17 cellular contexts compared by ENCODE assay signal in the genomic region with DNA sequence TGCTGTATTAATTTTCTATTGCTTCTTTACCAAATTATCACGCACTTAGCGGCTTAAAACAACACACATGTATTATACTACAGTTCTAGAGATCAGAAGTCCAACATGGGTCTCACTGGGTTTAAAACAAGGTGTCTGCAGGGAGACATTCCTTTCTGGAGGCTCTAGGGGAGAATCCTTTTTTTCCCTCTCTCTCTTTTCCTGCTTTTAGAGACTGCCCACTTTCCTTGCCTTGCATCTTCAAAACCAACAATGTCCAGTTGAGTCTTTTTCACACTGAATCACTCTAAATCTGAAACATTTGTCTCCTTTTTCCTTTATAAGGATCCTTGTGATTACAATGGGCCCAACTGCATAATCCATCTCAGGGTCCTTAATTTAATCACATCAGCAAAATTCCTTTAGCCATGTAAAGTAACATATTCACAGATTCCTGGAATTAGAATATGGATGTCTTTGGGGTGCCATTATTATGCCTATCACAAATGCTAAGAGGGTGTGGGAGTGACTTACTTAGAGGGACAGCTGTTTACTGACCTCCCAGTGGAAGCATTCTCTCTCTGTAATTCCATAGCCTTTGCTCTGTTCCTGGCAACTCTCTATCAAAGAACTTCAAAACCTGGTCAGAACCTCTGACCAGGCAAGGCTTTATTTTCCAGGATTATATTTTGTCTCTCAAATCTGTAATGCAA. TPM values are rescaled to one million over a fixed set of nuclear protein-coding genes. Genes with fewer than 3 reads are reported as not detected.
DNase-seq lines count a peak whose midpoint lies in the region; ATAC-seq, FAIRE-seq and TF ChIP-seq lines count a peak whose summit lies in the region.
"Had no signal": no experiment of that assay in that cellular context is flagged by ENCODE, and none has a peak within 500 bp of the region (broad histone marks: within the 10 kb centered on the region; RNA-seq: fewer than 3 reads in every experiment).

No MANE protein-coding gene starts in this region.

- H3K56ac ChIP-seq in H9 (ENCODE audit: insufficient read length, low read depth, low read length) (no peak overlapping the region), H1 (replicated peaks; ENCODE audit: insufficient read length, low read depth, low read length) (no peak overlapping the region)

- H2BK120ac ChIP-seq in H9 (ENCODE audit: low read depth, low read length, poor library complexity, severe bottlenecking) (no peak overlapping the region), H1 (replicated peaks; ENCODE audit: low read depth, low read length) (peak overlapping the region; percentile 21)

- H3K27ac Mint-ChIP-seq in H9, result peak overlapping the region; percentile 84 to 97 (median 97)
- H3K27ac Mint-ChIP-seq in stimulated activated naive B cell treated with anti-CD40 and anti-IgM and Interleukin-4, amounts not matched to agents 10 μg/mL and 1 μg/mL and 100 μg/mL, for 72 hours, result peak overlapping the region; percentile 89
- no peak overlapping the region for H3K27ac Mint-ChIP-seq in type B pancreatic cell
- H3K27ac Mint-ChIP-seq: CD8-positive, alpha-beta memory T cell had no signal

- H3K14ac ChIP-seq in H9 (ENCODE audit: insufficient read depth, low read length) (no peak overlapping the region), H1 (ENCODE audit: insufficient read length) (no peak overlapping the region)

- H3K18ac ChIP-seq in H9 (ENCODE audit: insufficient read length, low read depth, low read length), result no peak overlapping the region
- no peak overlapping the region for H3K18ac ChIP-seq in H1 (ENCODE audit: extremely low read depth, low read length)

- peak overlapping the region in 1 of 4 experiments; percentile 1; a peak in 1 of 8 replicates for H3K4me3 ChIP-seq in H1 (ENCODE audit: extremely low read depth in 1 of 4, insufficient read depth in 2 of 4, low read depth in 3 of 4, low read length in 4 of 4)
- H3K4me3 ChIP-seq: BLaER1 had no signal

- H3K23me2 ChIP-seq in H9 (ENCODE audit: insufficient read length, low read depth, low read length, poor library complexity, severe bottlenecking) (no peaks in the 10 kb centered on the region), H1 (ENCODE audit: low read depth, low read length) (0 out of 2 replicates have a peak, but pooled peaks cover 2% of the 10 kb centered on the region)

- no peak overlapping the region for H4K5ac ChIP-seq in H9 (ENCODE audit: insufficient read length, low read depth, low read length)
- peak overlapping the region; percentile 85 for H4K5ac ChIP-seq in H1 (ENCODE audit: insufficient read length, low read depth, low read length)

- H3K4me1 ChIP-seq in H9 (ENCODE audit: insufficient read depth, low read length), result peaks cover 33% of the 10 kb centered on the region
- H3K4me1 ChIP-seq in H1 (replicated peaks in 1 of 4; ENCODE audit: control insufficient read depth in 3 of 4, insufficient read depth in 4 of 4, low read length in 3 of 4), result peaks cover 3 to 37% (median 23%) of the 10 kb centered on the region in 4 experiments

- H3K23ac ChIP-seq in H9 (ENCODE audit: insufficient read length, low read depth, low read length) (no peak overlapping the region), H1 (ENCODE audit: insufficient read length) (no peak overlapping the region)

- H3K79me2 ChIP-seq in H9 (ENCODE audit: insufficient read depth, low read length) (no peaks in the 10 kb centered on the region), H1 (ENCODE audit: control insufficient read depth in 1 of 2, insufficient read depth in 2 of 2, low read length in 2 of 2) (peaks cover 0 to 9% of the 10 kb centered on the region in 2 experiments; a peak in 3 of 4 replicates)

- DNase-seq in H9 (no peak), H1 (ENCODE audit: low read depth in 1 of 2, low spot score in 2 of 2) (no peak), iPS-NIHi7 (ENCODE audit: extremely low spot score) (peak; percentile 45), type B pancreatic cell (ENCODE audit: extremely low spot score, unreplicated experiment) (no peak), NOMO-1 treated with DMSO at 0.1 percent for 48 hours (lab: John Stamatoyannopoulos, UW; ENCODE audit: unreplicated experiment) (no peak)
- DNase-seq in stimulated activated naive B cell treated with anti-CD40 and anti-IgM and Interleukin-4, amounts not matched to agents 10 μg/mL and 1 μg/mL and 100 μg/mL, for 72 hours, result no peak
- DNase-seq in stimulated activated CD8-positive, alpha-beta memory T cell treated with anti-CD3 and anti-CD28 coated beads, Interleukin-4, amount 100 ng/mL, for 48 hours, result no peak
- DNase-seq: CD8-positive, alpha-beta memory T cell; DND-41; GDM1; NCI-H1436; NCI-H2081 treated with DMSO at 0.1 percent for 48 hours; NCI-H69; PC-3 had no signal

- peaks cover 0 to 30% (median 13%) of the 10 kb centered on the region in 4 experiments; a peak in 5 of 8 replicates for H3K36me3 ChIP-seq in H1 (ENCODE audit: control insufficient read depth in 2 of 4, insufficient read depth in 4 of 4, low read length in 3 of 4)
- H3K36me3 ChIP-seq: BLaER1 had no signal

- H3K4ac ChIP-seq in H9 (ENCODE audit: low read depth, low read length), result no peak overlapping the region
- no peak overlapping the region for H3K4ac ChIP-seq in H1 (replicated peaks; ENCODE audit: insufficient read length, low read depth, low read length)

- TF ChIP-seq CTCF in H9 (conservative IDR thresholded peaks at IDR 0.05) (no peak), H1 (IDR thresholded peaks at IDR 0.05; ENCODE audit: control extremely low read depth in 1 of 3, insufficient read depth in 1 of 3, low read depth in 1 of 3, low read length in 3 of 3) (no peak), type B pancreatic cell (conservative IDR thresholded peaks at IDR 0.05) (no peak)

- H2AFZ ChIP-seq in H9 (ENCODE audit: low read length) (no peak overlapping the region), H1 (ENCODE audit: low read length) (no peak overlapping the region)

- no peak for TF ChIP-seq RAD21 in H1 (IDR thresholded peaks at IDR 0.05 in 1 of 2, conservative IDR thresholded peaks at IDR 0.05 in 1 of 2; ENCODE audit: low read depth in 2 of 2, low read length in 2 of 2)

- H3K27ac ChIP-seq in H9 (ENCODE audit: insufficient read length, low read depth, low read length) (peak overlapping the region; percentile 89), H1 (ENCODE audit: low read depth, low read length) (peak overlapping the region; percentile 24; the same call in 1 of the 2 replicates)
- H3K27ac ChIP-seq: BLaER1 had no signal

- no peak for ATAC-seq in stimulated activated naive B cell treated with anti-CD40 and anti-IgM and Interleukin-4, amounts not matched to agents 10 μg/mL and 1 μg/mL and 100 μg/mL, for 72 hours (replicated peaks)
- ATAC-seq: PC-3 had no signal

- H3T11ph ChIP-seq in H9 (ENCODE audit: low read length), result no peak overlapping the region

- H3K4me2 ChIP-seq in H9 (ENCODE audit: insufficient read depth, insufficient read length, low read length) (no peak overlapping the region), H1 (ENCODE audit: insufficient read depth in 1 of 2, low read depth in 2 of 2, low read length in 2 of 2) (peak overlapping the region; percentile 22 to 25; a peak in 3 of 4 replicates)
- H3K4me2 ChIP-seq: BLaER1 had no signal

- H3K79me1 ChIP-seq in H9 (ENCODE audit: insufficient read depth, low read depth, low read length, poor library complexity, severe bottlenecking), result no peaks in the 10 kb centered on the region
- no peaks in the 10 kb centered on the region; the same call in 1 of the 2 replicates for H3K79me1 ChIP-seq in H1 (ENCODE audit: low read depth, low read length)

- FAIRE-seq in H1 (lab: Jason Lieb, UNC), result peak; percentile 99

- no peak overlapping the region for H4K8ac ChIP-seq in H9 (replicated peaks; ENCODE audit: insufficient read length, low read depth, low read length)
- H4K8ac ChIP-seq in H1 (ENCODE audit: extremely low read depth, insufficient read depth, low read length), result no peak overlapping the region

- H3K27me3 ChIP-seq in H9 (ENCODE audit: insufficient read depth, low read length), result no peaks in the 10 kb centered on the region
- no peaks in the 10 kb centered on the region for H3K27me3 ChIP-seq in H1 (replicated peaks in 1 of 4; ENCODE audit: control insufficient read depth in 3 of 4, extremely low read depth in 1 of 4, insufficient read depth in 3 of 4, low read length in 3 of 4)
- H3K27me3 ChIP-seq: BLaER1 had no signal

- H3K36me3 Mint-ChIP-seq in H9 (ENCODE audit: insufficient read depth in 1 of 3, low read depth in 3 of 3) (peaks cover 16 to 52% (median 35%) of the 10 kb centered on the region in 3 experiments; a peak in 6 of 7 replicates), type B pancreatic cell (peaks cover 17% of the 10 kb centered on the region)
- H3K36me3 Mint-ChIP-seq in stimulated activated naive B cell treated with anti-CD40 and anti-IgM and Interleukin-4, amounts not matched to agents 10 μg/mL and 1 μg/mL and 100 μg/mL, for 72 hours, result peaks cover 48 to 80% of the 10 kb centered on the region in 2 donors
- H3K36me3 Mint-ChIP-seq: CD8-positive, alpha-beta memory T cell had no signal

- peaks cover 81 to 87% of the 10 kb centered on the region in 2 experiments for H3K4me1 Mint-ChIP-seq in H9
- peaks cover 37 to 69% of the 10 kb centered on the region in 2 donors for H3K4me1 Mint-ChIP-seq in stimulated activated naive B cell treated with anti-CD40 and anti-IgM and Interleukin-4, amounts not matched to agents 10 μg/mL and 1 μg/mL and 100 μg/mL, for 72 hours
- peaks cover 25% of the 10 kb centered on the region for H3K4me1 Mint-ChIP-seq in type B pancreatic cell (ENCODE audit: unreplicated experiment)

- no peak for TF ChIP-seq POLR2A in H1 (IDR thresholded peaks at IDR 0.05; ENCODE audit: control extremely low read depth in 1 of 2, low read depth in 2 of 2, low read length in 2 of 2)

- TF ChIP-seq EP300 in H1 (IDR thresholded peaks at IDR 0.05; ENCODE audit: borderline replicate concordance in 1 of 2, low read depth in 2 of 2, low read length in 2 of 2), result no peak

- H3K4me3 Mint-ChIP-seq in H9, result no peak overlapping the region; a peak in 1 of 5 replicates
- no peak overlapping the region for H3K4me3 Mint-ChIP-seq in stimulated activated naive B cell treated with anti-CD40 and anti-IgM and Interleukin-4, amounts not matched to agents 10 μg/mL and 1 μg/mL and 100 μg/mL, for 72 hours
- no peak overlapping the region for H3K4me3 Mint-ChIP-seq in type B pancreatic cell
- H3K4me3 Mint-ChIP-seq: CD8-positive, alpha-beta memory T cell; IgD-negative memory B cell had no signal

- H2BK15ac ChIP-seq in H9 (ENCODE audit: low read depth, low read length) (no peak overlapping the region), H1 (ENCODE audit: low read length) (no peak overlapping the region)

- no peaks in the 10 kb centered on the region for H3K9me3 Mint-ChIP-seq in H9
- no peaks in the 10 kb centered on the region for H3K9me3 Mint-ChIP-seq in stimulated activated naive B cell treated with anti-CD40 and anti-IgM and Interleukin-4, amounts not matched to agents 10 μg/mL and 1 μg/mL and 100 μg/mL, for 72 hours
- H3K9me3 Mint-ChIP-seq in type B pancreatic cell, result no peaks in the 10 kb centered on the region
- H3K9me3 Mint-ChIP-seq: CD8-positive, alpha-beta memory T cell; IgD-negative memory B cell had no signal

- H2BK12ac ChIP-seq in H9 (ENCODE audit: insufficient read length, low read depth, low read length) (no peak overlapping the region), H1 (ENCODE audit: low read depth, low read length) (no peak overlapping the region)

- H3K27me3 Mint-ChIP-seq in H9 (ENCODE audit: low read depth), result no peaks in the 10 kb centered on the region
- no peaks in the 10 kb centered on the region for H3K27me3 Mint-ChIP-seq in stimulated activated naive B cell treated with anti-CD40 and anti-IgM and Interleukin-4, amounts not matched to agents 10 μg/mL and 1 μg/mL and 100 μg/mL, for 72 hours
- H3K27me3 Mint-ChIP-seq in type B pancreatic cell, result no peaks in the 10 kb centered on the region
- H3K27me3 Mint-ChIP-seq: IgD-negative memory B cell had no signal

- H2BK20ac ChIP-seq in H9 (ENCODE audit: low read depth, low read length, poor library complexity, severe bottlenecking) (no peak overlapping the region), H1 (ENCODE audit: low read length) (no peak overlapping the region)

- WGBS in H9 (ENCODE audit: extremely low coverage, insufficient read length, low lambda C conversion rate), result no CpG with 5 or more reads among the region's 2 CpGs
- 42% methylated on average over 2 of the region's 2 CpGs; no CpG with 5 or more reads in 1 of the 2 experiments for WGBS in H1 (ENCODE audit: extremely low coverage in 1 of 2, insufficient coverage in 1 of 2, insufficient read length in 1 of 2, insufficient replicate concordance in 2 of 2, low coverage in 1 of 2, low lambda C conversion rate in 2 of 2, missing lambda C conversion rate in 1 of 2), 2 experiments

- H4K20me1 ChIP-seq in H9 (ENCODE audit: control insufficient read depth, insufficient read depth, insufficient read length), result no peaks in the 10 kb centered on the region
- H4K20me1 ChIP-seq in H1 (replicated peaks in 1 of 2; ENCODE audit: control insufficient read depth in 1 of 2, insufficient read depth in 2 of 2, low read length in 2 of 2), result no peaks in the 10 kb centered on the region
- H4K20me1 ChIP-seq: BLaER1 had no signal

- no peak overlapping the region for H2AK5ac ChIP-seq in H9 (ENCODE audit: insufficient read length, low read length)
- H2AK5ac ChIP-seq in H1 (ENCODE audit: low read depth, low read length), result no peak overlapping the region

- H3K9me3 ChIP-seq in H9 (ENCODE audit: control insufficient read depth, low read depth, low read length), result no peaks in the 10 kb centered on the region
- no peaks in the 10 kb centered on the region for H3K9me3 ChIP-seq in H1 (ENCODE audit: insufficient read depth in 2 of 2, low read depth in 1 of 2, low read length in 1 of 2)
- H3K9me3 ChIP-seq: BLaER1 had no signal

- POLR2A ChIA-PET in H1 (lab: Charles Lee; ENCODE audit: partially characterized antibody), result interaction anchor here (0.6 to 4.9 kb wide), 9 partner anchors 10 to 133 kb away, joined by 3 to 17 read pairs (median 3); a partner anchor contains a TSS

- H2BK5ac ChIP-seq in H9 (ENCODE audit: insufficient read length, low read length) (no peak overlapping the region), H1 (ENCODE audit: low read depth, low read length) (0 out of 2 replicates have a peak overlapping the region, but pooled peaks have one; percentile 68)

- CTCF ChIA-PET in H1 (lab: Charles Lee; ENCODE audit: partially characterized antibody), result interaction anchor here (2.9 kb wide), 1 partner anchor 61 kb away, joined by 9 read pairs; a partner anchor contains a TSS

- H4K91ac ChIP-seq in H9 (ENCODE audit: insufficient read length, low read depth, low read length) (no peak overlapping the region), H1 (replicated peaks; ENCODE audit: insufficient read length, low read length) (no peak overlapping the region)

- H3K9ac ChIP-seq in H9 (ENCODE audit: extremely low read depth, insufficient read length, low read length) (no peak overlapping the region), H1 (replicated peaks in 1 of 4; ENCODE audit: extremely low read depth in 1 of 4, low read depth in 3 of 4, low read length in 3 of 4) (no peak overlapping the region; a peak in 1 of 7 replicates)
- H3K9ac ChIP-seq: BLaER1 had no signal

RNA-seq across cellular contexts. Expression of a gene that starts 21.8 kb away (rescaled TPM):
- total RNA-seq in H9 (2021) (51.6 and 56.0 TPM in 2 replicates), type B pancreatic cell (ENCODE audit: low replicate concordance) (11.9 and 20.1 TPM in 2 replicates)
- 50.2 and 51.9 TPM in 2 replicates for total RNA-seq in H1 (2021; fragmentation: NEBNext Ultra II Directional; extraction: Animal tissue kit (Norgen Biotek cat#: 25700))
- 25.0 and 45.8 TPM in 2 replicates for polyA plus RNA-seq in H1 (2011; rRNA removed)
- polyA plus RNA-seq in H1 (2011; cell fraction: cytosol; rRNA removed), result 39.3 TPM
- polyA plus RNA-seq in H1 (2011; cell fraction: nucleus; rRNA removed), result 24.9 TPM
- 46.2 to 51.4 TPM (median 49.5 TPM) in 4 replicates for polyA plus RNA-seq in H1 (2012, experiment 1 of 2)
- 7.0 TPM for polyA plus RNA-seq in H1 (2012, experiment 2 of 2)
- 104 TPM for polyA plus RNA-seq in H1 (2013, experiment 1 of 2)
- polyA plus RNA-seq in H1 (2013, experiment 2 of 2), result 109 TPM
- polyA minus RNA-seq in H1 (2011; rRNA and poly(A)+ RNA removed), result 41.9 and 57.4 TPM in 2 replicates
- polyA minus RNA-seq in H1 (2011; cell fraction: cytosol; rRNA and poly(A)+ RNA removed), result 19.0 TPM
- 38.7 TPM for polyA minus RNA-seq in H1 (2011; cell fraction: nucleus; rRNA and poly(A)+ RNA removed)
- total RNA-seq: H4, PC-3 had no signal
